In genomic region chr3:99713440-99713839, GRCh38 we compare ENCODE assay signal across 12 cellular contexts.
DNase-seq lines count a peak whose midpoint lies in the region; ATAC-seq and TF ChIP-seq lines count a peak whose summit lies in the region.
"Had no signal": no experiment of that assay in that cellular context is flagged by ENCODE, and none has a peak within 500 bp of the region (broad histone marks: within the 10 kb centered on the region; RNA-seq: fewer than 3 reads in every experiment).

No MANE protein-coding gene starts in this region.

- H3K36me3 ChIP-seq in adipocyte (ENCODE audit: control insufficient read depth, insufficient read depth, low read length, severe bottlenecking): no peaks in the 10 kb centered on the region

- H3K9me3 ChIP-seq in adipocyte (ENCODE audit: control insufficient read depth, low read length): no peaks in the 10 kb centered on the region
- H3K9me3 ChIP-seq: A549 had no signal

- no peaks in the 10 kb centered on the region for H3K27me3 ChIP-seq in adipocyte (replicated peaks; ENCODE audit: control insufficient read depth, insufficient read depth, low read length)

- peak overlapping the region; percentile 87 for H3K27ac Mint-ChIP-seq in osteocyte (ENCODE audit: unreplicated experiment)

- H3K4me1 Mint-ChIP-seq in osteocyte (ENCODE audit: unreplicated experiment): peaks cover 86% of the 10 kb centered on the region

- TF ChIP-seq CTCF in fibroblast of villous mesenchyme (IDR thresholded peaks at IDR 0.05; ENCODE audit: insufficient read depth, low read depth, low read length) (no peak), osteocyte (IDR thresholded peaks at IDR 0.05) (no peak)

- no peaks in the 10 kb centered on the region for H3K27me3 Mint-ChIP-seq in osteocyte (ENCODE audit: unreplicated experiment)

- no peak overlapping the region for H3K9ac ChIP-seq in adipocyte (ENCODE audit: low read length)

- H3K4me1 ChIP-seq in adipocyte (ENCODE audit: control insufficient read depth, insufficient read depth, low read length): peaks cover 15% of the 10 kb centered on the region
- H3K4me1 ChIP-seq: A549 had no signal

- DNase-seq in NCI-H226 (peak; percentile 25), adipocyte (ENCODE audit: low read depth) (peak; percentile 56), fibroblast of villous mesenchyme (ENCODE audit: low read depth) (peak; percentile 39), osteocyte (ENCODE audit: extremely low spot score, unreplicated experiment) (no peak), NCI-H146 treated with DMSO at 0.1 percent for 48 hours (lab: John Stamatoyannopoulos, UW; ENCODE audit: unreplicated experiment) (no peak)
- DNase-seq: NCI-H1436 treated with DMSO at 0.1 percent for 48 hours, NCI-H446, SIG-M5 had no signal

- H3K4me3 Mint-ChIP-seq in osteocyte (ENCODE audit: unreplicated experiment): no peak overlapping the region

- ATAC-seq in GM19324 (IDR thresholded peaks at IDR 0.05; ENCODE audit: low FRiP score, unreplicated experiment) (no peak), GM19397 (IDR thresholded peaks at IDR 0.05; ENCODE audit: unreplicated experiment) (no peak), HG03097 (IDR thresholded peaks at IDR 0.05; ENCODE audit: low FRiP score, unreplicated experiment) (no peak)
- ATAC-seq: A549 had no signal

- no peak overlapping the region for H3K4me3 ChIP-seq in adipocyte (ENCODE audit: low read length)
- H3K4me3 ChIP-seq in fibroblast of villous mesenchyme (ENCODE audit: low read depth, low read length): no peak overlapping the region
- H3K4me3 ChIP-seq: A549 had no signal

- H3K36me3 Mint-ChIP-seq in osteocyte (ENCODE audit: unreplicated experiment): peaks cover 57% of the 10 kb centered on the region

- H3K9me3 Mint-ChIP-seq in osteocyte (ENCODE audit: unreplicated experiment): no peaks in the 10 kb centered on the region

Comparison
In these comparisons a context has a peak if more than half of its experiments do, and no peak if none do; other contexts are left out.
1. DNase-seq: peak in NCI-H226 (single experiment), adipocyte (single experiment) and fibroblast of villous mesenchyme (single experiment); none in osteocyte (single experiment) and NCI-H146 treated with DMSO at 0.1 percent for 48 hours (single experiment).